ENCODE assay signal across 1 cellular context in the genomic region with DNA sequence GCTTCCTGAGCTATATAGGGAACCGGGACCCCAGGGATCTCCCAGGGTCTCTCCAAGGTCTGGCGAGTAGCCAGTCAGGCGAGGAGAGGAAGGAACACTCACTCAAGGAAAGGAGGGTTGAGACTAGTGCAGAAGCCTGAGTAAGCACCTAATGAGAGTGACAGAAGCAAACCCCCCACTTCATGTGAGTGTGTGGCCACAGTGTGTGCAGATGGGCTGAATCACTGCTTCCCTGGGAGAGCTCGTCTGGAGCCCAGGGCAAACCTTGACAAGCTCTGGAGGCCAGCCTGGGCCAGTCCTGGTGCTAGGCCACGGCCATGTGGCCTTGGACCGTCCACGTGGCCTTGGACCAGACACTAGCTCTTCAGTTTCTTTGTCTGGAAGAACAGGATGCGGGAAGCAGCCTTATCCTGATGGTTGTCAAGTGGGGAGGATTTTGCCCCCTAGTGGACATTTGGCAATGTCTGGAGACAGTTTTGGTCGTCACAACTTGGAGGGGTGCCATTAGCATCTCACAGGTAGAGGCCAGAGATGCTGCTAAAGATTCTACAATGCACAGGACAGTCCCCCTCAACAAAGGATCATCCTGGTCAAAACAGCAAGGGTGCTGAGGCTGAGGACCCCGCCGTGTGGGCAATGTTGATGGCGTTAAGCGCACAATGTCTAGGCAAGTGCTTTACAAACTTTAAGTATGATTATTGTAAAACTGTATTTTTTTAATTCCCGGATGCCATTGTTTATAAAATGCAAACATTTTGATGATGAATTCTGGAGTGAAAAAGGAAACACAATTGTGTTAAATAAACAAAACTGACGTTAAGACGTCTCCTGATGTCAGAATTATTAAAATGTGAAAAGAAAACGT.
TF ChIP-seq lines count a peak whose summit lies in the region.

No MANE protein-coding gene starts in this region.

TF ChIP-seq in HepG2, 621 proteins besides CTCF, POLR2A, EP300 and RAD21 (continued from another document and continues in another):
- TF ChIP-seq, protein P1, sequence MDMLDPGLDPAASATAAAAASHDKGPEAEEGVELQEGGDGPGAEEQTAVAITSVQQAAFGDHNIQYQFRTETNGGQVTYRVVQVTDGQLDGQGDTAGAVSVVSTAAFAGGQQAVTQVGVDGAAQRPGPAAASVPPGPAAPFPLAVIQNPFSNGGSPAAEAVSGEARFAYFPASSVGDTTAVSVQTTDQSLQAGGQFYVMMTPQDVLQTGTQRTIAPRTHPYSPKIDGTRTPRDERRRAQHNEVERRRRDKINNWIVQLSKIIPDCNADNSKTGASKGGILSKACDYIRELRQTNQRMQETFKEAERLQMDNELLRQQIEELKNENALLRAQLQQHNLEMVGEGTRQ (IDR thresholded peaks at IDR 0.05; ENCODE audit: low read depth, low read length), result peak; percentile 60
- TF ChIP-seq, protein P1 (CRISPR knock-in tag; IDR thresholded peaks at IDR 0.05; ENCODE audit: borderline replicate concordance), result peak; percentile 56; the same call in 1 of the 2 replicates
- TF ChIP-seq TEAD2 (CRISPR knock-in tag; IDR thresholded peaks at IDR 0.05) (no peak), ZNF589 (CRISPR knock-in tag; conservative IDR thresholded peaks at IDR 0.05) (no peak), ZNF460 (CRISPR knock-in tag; IDR thresholded peaks at IDR 0.05; ENCODE audit: borderline replicate concordance) (no peak), JARID2 (CRISPR knock-in tag; IDR thresholded peaks at IDR 0.05; ENCODE audit: insufficient replicate concordance) (no peak), PHF5A (CRISPR knock-in tag; IDR thresholded peaks at IDR 0.05; ENCODE audit: low read depth, unreplicated experiment) (peak; percentile 31), FOXO1 (CRISPR knock-in tag; IDR thresholded peaks at IDR 0.05) (peak; percentile 56; the same call in 1 of the 2 replicates), HOXA5 (CRISPR knock-in tag; IDR thresholded peaks at IDR 0.05) (0 out of 2 replicates have a peak, but pooled peaks have one; percentile 46), RXRB (CRISPR knock-in tag; IDR thresholded peaks at IDR 0.05; ENCODE audit: borderline replicate concordance) (peak; percentile 87), CC2D1A (CRISPR knock-in tag; IDR thresholded peaks at IDR 0.05) (no peak), ZMYM4 (CRISPR knock-in tag; IDR thresholded peaks at IDR 0.05) (peak; percentile 82), ZMAT3 (CRISPR knock-in tag; conservative IDR thresholded peaks at IDR 0.05) (peak; percentile 84), ZNF615 (CRISPR knock-in tag; IDR thresholded peaks at IDR 0.05; ENCODE audit: borderline replicate concordance) (no peak), ZNF205 (CRISPR knock-in tag; IDR thresholded peaks at IDR 0.05) (0 out of 2 replicates have a peak, but pooled peaks have one; percentile 32), ZNF737 (CRISPR knock-in tag; IDR thresholded peaks at IDR 0.05; ENCODE audit: borderline replicate concordance) (no peak), NFKBIZ (CRISPR knock-in tag; IDR thresholded peaks at IDR 0.05) (peak; percentile 79; the same call in 1 of the 2 replicates), IRF2 (CRISPR knock-in tag; IDR thresholded peaks at IDR 0.05) (peak; percentile 84), ZMYM3 (CRISPR knock-in tag; IDR thresholded peaks at IDR 0.05) (no peak), SMAD3 (CRISPR knock-in tag; IDR thresholded peaks at IDR 0.05) (peak; percentile 78), CEBPB (IDR thresholded peaks at IDR 0.05; ENCODE audit: borderline replicate concordance, low read depth, low read length) (no peak), ATF7 (IDR thresholded peaks at IDR 0.05) (no peak), ATF7 (CRISPR knock-in tag; IDR thresholded peaks at IDR 0.05) (no peak), CBX1 (IDR thresholded peaks at IDR 0.05; ENCODE audit: low read depth) (no peak), SMAD1 (CRISPR knock-in tag; IDR thresholded peaks at IDR 0.05; ENCODE audit: borderline replicate concordance, low read depth) (peak; percentile 57; the same call in 1 of the 2 replicates), ZNF546 (CRISPR knock-in tag; conservative IDR thresholded peaks at IDR 0.05) (0 out of 2 replicates have a peak, but pooled peaks have one; percentile 32), CEBPG (CRISPR knock-in tag; IDR thresholded peaks at IDR 0.05) (peak; percentile 47; the same call in 1 of the 2 replicates), MBD4 (IDR thresholded peaks at IDR 0.05; ENCODE audit: borderline replicate concordance, low read length) (no peak), ZNF143 (CRISPR knock-in tag; IDR thresholded peaks at IDR 0.05) (0 out of 2 replicates have a peak, but pooled peaks have one; percentile 33), TCF7L2 (IDR thresholded peaks at IDR 0.05; ENCODE audit: low read depth, low read length) (no peak), ZNF746 (CRISPR knock-in tag; IDR thresholded peaks at IDR 0.05) (0 out of 2 replicates have a peak, but pooled peaks have one; percentile 46), RARA (CRISPR knock-in tag; IDR thresholded peaks at IDR 0.05) (peak; percentile 80), PAX8 (CRISPR knock-in tag; IDR thresholded peaks at IDR 0.05; ENCODE audit: borderline replicate concordance) (no peak), ZNF883 (CRISPR knock-in tag; IDR thresholded peaks at IDR 0.05; ENCODE audit: not compliant biosample characterization) (peak; percentile 25)
- TF ChIP-seq, protein P2, sequence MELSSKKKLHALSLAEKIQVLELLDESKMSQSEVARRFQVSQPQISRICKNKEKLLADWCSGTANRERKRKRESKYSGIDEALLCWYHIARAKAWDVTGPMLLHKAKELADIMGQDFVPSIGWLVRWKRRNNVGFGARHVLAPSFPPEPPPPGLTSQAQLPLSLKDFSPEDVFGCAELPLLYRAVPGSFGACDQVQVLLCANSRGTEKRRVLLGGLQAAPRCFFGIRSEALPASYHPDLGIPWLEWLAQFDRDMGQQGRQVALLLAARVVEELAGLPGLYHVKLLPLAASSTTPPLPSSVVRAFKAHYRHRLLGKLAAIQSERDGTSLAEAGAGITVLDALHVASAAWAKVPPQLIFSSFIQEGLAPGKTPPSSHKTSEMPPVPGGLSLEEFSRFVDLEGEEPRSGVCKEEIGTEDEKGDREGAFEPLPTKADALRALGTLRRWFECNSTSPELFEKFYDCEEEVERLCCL (CRISPR knock-in tag; IDR thresholded peaks at IDR 0.05; ENCODE audit: borderline replicate concordance), result no peak
- TF ChIP-seq, protein P3, sequence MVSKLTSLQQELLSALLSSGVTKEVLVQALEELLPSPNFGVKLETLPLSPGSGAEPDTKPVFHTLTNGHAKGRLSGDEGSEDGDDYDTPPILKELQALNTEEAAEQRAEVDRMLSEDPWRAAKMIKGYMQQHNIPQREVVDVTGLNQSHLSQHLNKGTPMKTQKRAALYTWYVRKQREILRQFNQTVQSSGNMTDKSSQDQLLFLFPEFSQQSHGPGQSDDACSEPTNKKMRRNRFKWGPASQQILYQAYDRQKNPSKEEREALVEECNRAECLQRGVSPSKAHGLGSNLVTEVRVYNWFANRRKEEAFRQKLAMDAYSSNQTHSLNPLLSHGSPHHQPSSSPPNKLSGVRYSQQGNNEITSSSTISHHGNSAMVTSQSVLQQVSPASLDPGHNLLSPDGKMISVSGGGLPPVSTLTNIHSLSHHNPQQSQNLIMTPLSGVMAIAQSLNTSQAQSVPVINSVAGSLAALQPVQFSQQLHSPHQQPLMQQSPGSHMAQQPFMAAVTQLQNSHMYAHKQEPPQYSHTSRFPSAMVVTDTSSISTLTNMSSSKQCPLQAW (CRISPR knock-in tag; IDR thresholded peaks at IDR 0.05), result peak; percentile 57
- TF ChIP-seq, protein P4, sequence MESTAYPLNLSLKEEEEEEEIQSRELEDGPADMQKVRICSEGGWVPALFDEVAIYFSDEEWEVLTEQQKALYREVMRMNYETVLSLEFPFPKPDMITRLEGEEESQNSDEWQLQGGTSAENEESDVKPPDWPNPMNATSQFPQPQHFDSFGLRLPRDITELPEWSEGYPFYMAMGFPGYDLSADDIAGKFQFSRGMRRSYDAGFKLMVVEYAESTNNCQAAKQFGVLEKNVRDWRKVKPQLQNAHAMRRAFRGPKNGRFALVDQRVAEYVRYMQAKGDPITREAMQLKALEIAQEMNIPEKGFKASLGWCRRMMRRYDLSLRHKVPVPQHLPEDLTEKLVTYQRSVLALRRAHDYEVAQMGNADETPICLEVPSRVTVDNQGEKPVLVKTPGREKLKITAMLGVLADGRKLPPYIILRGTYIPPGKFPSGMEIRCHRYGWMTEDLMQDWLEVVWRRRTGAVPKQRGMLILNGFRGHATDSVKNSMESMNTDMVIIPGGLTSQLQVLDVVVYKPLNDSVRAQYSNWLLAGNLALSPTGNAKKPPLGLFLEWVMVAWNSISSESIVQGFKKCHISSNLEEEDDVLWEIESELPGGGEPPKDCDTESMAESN (CRISPR knock-in tag; conservative IDR thresholded peaks at IDR 0.05), result peak; percentile 78; the same call in 1 of the 2 replicates
- TF ChIP-seq, protein P5, sequence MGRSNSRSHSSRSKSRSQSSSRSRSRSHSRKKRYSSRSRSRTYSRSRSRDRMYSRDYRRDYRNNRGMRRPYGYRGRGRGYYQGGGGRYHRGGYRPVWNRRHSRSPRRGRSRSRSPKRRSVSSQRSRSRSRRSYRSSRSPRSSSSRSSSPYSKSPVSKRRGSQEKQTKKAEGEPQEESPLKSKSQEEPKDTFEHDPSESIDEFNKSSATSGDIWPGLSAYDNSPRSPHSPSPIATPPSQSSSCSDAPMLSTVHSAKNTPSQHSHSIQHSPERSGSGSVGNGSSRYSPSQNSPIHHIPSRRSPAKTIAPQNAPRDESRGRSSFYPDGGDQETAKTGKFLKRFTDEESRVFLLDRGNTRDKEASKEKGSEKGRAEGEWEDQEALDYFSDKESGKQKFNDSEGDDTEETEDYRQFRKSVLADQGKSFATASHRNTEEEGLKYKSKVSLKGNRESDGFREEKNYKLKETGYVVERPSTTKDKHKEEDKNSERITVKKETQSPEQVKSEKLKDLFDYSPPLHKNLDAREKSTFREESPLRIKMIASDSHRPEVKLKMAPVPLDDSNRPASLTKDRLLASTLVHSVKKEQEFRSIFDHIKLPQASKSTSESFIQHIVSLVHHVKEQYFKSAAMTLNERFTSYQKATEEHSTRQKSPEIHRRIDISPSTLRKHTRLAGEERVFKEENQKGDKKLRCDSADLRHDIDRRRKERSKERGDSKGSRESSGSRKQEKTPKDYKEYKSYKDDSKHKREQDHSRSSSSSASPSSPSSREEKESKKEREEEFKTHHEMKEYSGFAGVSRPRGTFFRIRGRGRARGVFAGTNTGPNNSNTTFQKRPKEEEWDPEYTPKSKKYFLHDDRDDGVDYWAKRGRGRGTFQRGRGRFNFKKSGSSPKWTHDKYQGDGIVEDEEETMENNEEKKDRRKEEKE (IDR thresholded peaks at IDR 0.05), result no peak
- TF ChIP-seq, protein P6, sequence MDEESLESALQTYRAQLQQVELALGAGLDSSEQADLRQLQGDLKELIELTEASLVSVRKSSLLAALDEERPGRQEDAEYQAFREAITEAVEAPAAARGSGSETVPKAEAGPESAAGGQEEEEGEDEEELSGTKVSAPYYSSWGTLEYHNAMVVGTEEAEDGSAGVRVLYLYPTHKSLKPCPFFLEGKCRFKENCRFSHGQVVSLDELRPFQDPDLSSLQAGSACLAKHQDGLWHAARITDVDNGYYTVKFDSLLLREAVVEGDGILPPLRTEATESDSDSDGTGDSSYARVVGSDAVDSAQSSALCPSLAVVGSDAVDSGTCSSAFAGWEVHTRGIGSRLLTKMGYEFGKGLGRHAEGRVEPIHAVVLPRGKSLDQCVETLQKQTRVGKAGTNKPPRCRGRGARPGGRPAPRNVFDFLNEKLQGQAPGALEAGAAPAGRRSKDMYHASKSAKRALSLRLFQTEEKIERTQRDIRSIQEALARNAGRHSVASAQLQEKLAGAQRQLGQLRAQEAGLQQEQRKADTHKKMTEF (CRISPR knock-in tag; IDR thresholded peaks at IDR 0.05), result peak; percentile 86
- TF ChIP-seq, protein P7, sequence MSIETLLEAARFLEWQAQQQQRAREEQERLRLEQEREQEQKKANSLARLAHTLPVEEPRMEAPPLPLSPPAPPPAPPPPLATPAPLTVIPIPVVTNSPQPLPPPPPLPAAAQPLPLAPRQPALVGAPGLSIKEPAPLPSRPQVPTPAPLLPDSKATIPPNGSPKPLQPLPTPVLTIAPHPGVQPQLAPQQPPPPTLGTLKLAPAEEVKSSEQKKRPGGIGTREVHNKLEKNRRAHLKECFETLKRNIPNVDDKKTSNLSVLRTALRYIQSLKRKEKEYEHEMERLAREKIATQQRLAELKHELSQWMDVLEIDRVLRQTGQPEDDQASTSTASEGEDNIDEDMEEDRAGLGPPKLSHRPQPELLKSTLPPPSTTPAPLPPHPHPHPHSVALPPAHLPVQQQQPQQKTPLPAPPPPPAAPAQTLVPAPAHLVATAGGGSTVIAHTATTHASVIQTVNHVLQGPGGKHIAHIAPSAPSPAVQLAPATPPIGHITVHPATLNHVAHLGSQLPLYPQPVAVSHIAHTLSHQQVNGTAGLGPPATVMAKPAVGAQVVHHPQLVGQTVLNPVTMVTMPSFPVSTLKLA (IDR thresholded peaks at IDR 0.05), result 0 out of 2 replicates have a peak, but pooled peaks have one; percentile 44
- TF ChIP-seq, protein P8, sequence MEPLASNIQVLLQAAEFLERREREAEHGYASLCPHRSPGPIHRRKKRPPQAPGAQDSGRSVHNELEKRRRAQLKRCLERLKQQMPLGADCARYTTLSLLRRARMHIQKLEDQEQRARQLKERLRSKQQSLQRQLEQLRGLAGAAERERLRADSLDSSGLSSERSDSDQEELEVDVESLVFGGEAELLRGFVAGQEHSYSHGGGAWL (CRISPR knock-in tag; IDR thresholded peaks at IDR 0.05), result peak; percentile 77; the same call in 1 of the 2 replicates
- TF ChIP-seq, protein P9, sequence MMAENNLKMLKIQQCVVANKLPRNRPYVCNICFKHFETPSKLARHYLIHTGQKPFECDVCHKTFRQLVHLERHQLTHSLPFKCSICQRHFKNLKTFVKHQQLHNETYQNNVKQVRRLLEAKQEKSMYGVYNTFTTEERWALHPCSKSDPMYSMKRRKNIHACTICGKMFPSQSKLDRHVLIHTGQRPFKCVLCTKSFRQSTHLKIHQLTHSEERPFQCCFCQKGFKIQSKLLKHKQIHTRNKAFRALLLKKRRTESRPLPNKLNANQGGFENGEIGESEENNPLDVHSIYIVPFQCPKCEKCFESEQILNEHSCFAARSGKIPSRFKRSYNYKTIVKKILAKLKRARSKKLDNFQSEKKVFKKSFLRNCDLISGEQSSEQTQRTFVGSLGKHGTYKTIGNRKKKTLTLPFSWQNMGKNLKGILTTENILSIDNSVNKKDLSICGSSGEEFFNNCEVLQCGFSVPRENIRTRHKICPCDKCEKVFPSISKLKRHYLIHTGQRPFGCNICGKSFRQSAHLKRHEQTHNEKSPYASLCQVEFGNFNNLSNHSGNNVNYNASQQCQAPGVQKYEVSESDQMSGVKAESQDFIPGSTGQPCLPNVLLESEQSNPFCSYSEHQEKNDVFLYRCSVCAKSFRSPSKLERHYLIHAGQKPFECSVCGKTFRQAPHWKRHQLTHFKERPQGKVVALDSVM (CRISPR knock-in tag; IDR thresholded peaks at IDR 0.05), result no peak
- TF ChIP-seq, protein P10, sequence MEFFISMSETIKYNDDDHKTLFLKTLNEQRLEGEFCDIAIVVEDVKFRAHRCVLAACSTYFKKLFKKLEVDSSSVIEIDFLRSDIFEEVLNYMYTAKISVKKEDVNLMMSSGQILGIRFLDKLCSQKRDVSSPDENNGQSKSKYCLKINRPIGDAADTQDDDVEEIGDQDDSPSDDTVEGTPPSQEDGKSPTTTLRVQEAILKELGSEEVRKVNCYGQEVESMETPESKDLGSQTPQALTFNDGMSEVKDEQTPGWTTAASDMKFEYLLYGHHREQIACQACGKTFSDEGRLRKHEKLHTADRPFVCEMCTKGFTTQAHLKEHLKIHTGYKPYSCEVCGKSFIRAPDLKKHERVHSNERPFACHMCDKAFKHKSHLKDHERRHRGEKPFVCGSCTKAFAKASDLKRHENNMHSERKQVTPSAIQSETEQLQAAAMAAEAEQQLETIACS (CRISPR knock-in tag; IDR thresholded peaks at IDR 0.05), result no peak
